Comparison of ENCODE assay signal across 1 cellular context in genomic region chr4:134632056-134632455, GRCh38.
TF ChIP-seq lines count a peak whose summit lies in the region.

No MANE protein-coding gene starts in this region.

TF ChIP-seq in H1, 55 proteins besides CTCF, POLR2A, EP300 and RAD21 (continued from another document):
- TF ChIP-seq TAF1 (IDR thresholded peaks at IDR 0.05; ENCODE audit: low read depth, low read length) = no peak
- no peak for TF ChIP-seq CHD7 (IDR thresholded peaks at IDR 0.05; ENCODE audit: insufficient replicate concordance, low read length)
- no peak for TF ChIP-seq EZH2 (IDR thresholded peaks at IDR 0.05; ENCODE audit: low read depth, low read length, severe bottlenecking)
- no peak for TF ChIP-seq CTBP2 (IDR thresholded peaks at IDR 0.05; ENCODE audit: borderline replicate concordance, insufficient read depth, insufficient read length, low read length)
- TF ChIP-seq CHD2 (IDR thresholded peaks at IDR 0.05; ENCODE audit: low read length) = no peak
- TF ChIP-seq FOSL1 (IDR thresholded peaks at IDR 0.05; ENCODE audit: insufficient read depth, low read depth, low read length) = no peak
- TF ChIP-seq JUND (IDR thresholded peaks at IDR 0.05; ENCODE audit: low read length) = no peak
- no peak for TF ChIP-seq ZNF274 (IDR thresholded peaks at IDR 0.05; ENCODE audit: borderline replicate concordance, extremely low read depth, low read length)
- no peak for TF ChIP-seq RBBP5 (IDR thresholded peaks at IDR 0.05; ENCODE audit: borderline replicate concordance, low read depth, low read length)
- no peak for TF ChIP-seq KDM1A (IDR thresholded peaks at IDR 0.05; ENCODE audit: borderline replicate concordance, low read length)
- TF ChIP-seq, protein P1, sequence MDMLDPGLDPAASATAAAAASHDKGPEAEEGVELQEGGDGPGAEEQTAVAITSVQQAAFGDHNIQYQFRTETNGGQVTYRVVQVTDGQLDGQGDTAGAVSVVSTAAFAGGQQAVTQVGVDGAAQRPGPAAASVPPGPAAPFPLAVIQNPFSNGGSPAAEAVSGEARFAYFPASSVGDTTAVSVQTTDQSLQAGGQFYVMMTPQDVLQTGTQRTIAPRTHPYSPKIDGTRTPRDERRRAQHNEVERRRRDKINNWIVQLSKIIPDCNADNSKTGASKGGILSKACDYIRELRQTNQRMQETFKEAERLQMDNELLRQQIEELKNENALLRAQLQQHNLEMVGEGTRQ (IDR thresholded peaks at IDR 0.05; ENCODE audit: low read length) = no peak
- no peak for TF ChIP-seq CHD1 (IDR thresholded peaks at IDR 0.05; ENCODE audit: low read depth, low read length)
- no peak for TF ChIP-seq RFX5 (IDR thresholded peaks at IDR 0.05; ENCODE audit: borderline replicate concordance, low read depth, low read length)
- no peak for TF ChIP-seq TEAD4 (IDR thresholded peaks at IDR 0.05; ENCODE audit: low read depth, low read length)
- TF ChIP-seq HDAC2 (IDR thresholded peaks at IDR 0.05; ENCODE audit: borderline replicate concordance in 1 of 2, low read depth in 2 of 2, low read length in 2 of 2) = no peak
- no peak for TF ChIP-seq SRF (IDR thresholded peaks at IDR 0.05; ENCODE audit: low read depth, low read length)
TF ChIP-seq in H1: peak in this region for 0.
